In genomic region chr1:178998295-178998694, GRCh38 we compare ENCODE assay signal across 3 cellular contexts.
TF ChIP-seq lines count a peak whose summit lies in the region.

No MANE protein-coding gene starts in this region.

TF ChIP-seq in A549, 52 proteins besides CTCF, POLR2A, EP300 and RAD21:
- TF ChIP-seq ZC3H11A (IDR thresholded peaks at IDR 0.05) (no peak), MAFK (IDR thresholded peaks at IDR 0.05; ENCODE audit: partially characterized antibody) (peak; percentile 76)

TF ChIP-seq in IMR-90, 13 proteins besides CTCF, POLR2A, EP300 and RAD21:
- TF ChIP-seq SMC3 (IDR thresholded peaks at IDR 0.05; ENCODE audit: low read depth, low read length) (no peak), MAFK (IDR thresholded peaks at IDR 0.05; ENCODE audit: low read depth, low read length) (peak; percentile 64)
TF ChIP-seq in IMR-90: peak in this region for 1.

TF ChIP-seq in H1, 55 proteins besides CTCF, POLR2A, EP300 and RAD21:
- TF ChIP-seq MAFK (IDR thresholded peaks at IDR 0.05; ENCODE audit: low read depth, low read length), result peak; percentile 19; the same call in 1 of the 2 replicates
- no peak for TF ChIP-seq YY1 (IDR thresholded peaks at IDR 0.05; ENCODE audit: low read depth, low read length)
